Comparison of ENCODE assay signal across 8 cellular contexts in genomic region chr4:133149932-133150642, GRCh38. TPM values are rescaled to one million over a fixed set of nuclear protein-coding genes. Genes with fewer than 3 reads are reported as not detected.
DNase-seq lines count a peak whose midpoint lies in the region; ATAC-seq and TF ChIP-seq lines count a peak whose summit lies in the region.

No MANE protein-coding gene starts in this region.

- H3K4me1 Mint-ChIP-seq in neural crest cell, result peaks cover 70% of the 10 kb centered on the region
- peaks cover 22% of the 10 kb centered on the region for H3K4me1 Mint-ChIP-seq in activated T-helper 1 cell treated with anti-CD3 and anti-CD28 coated beads, Interleukin-12 subunit alpha, Interleukin-12 subunit beta, Interleukin-2, Interleukin-4 antibody, amounts not matched to agents 30 ng/mL and 10 ng/mL and 1 ng/mL, durations not matched to agents 14 hours and 24 hours and 36 hours (ENCODE audit: low read depth)

- no peak for ATAC-seq in GM18909 (IDR thresholded peaks at IDR 0.05; ENCODE audit: poor library complexity, unreplicated experiment)

- DNase-seq in 8988T (peak; percentile 4), GM20000 (ENCODE audit: low spot score) (peak; percentile 13), neural crest cell (ENCODE audit: low read depth, low spot score) (peak; percentile 1), AG08395 (ENCODE audit: low spot score) (no peak)
- no peak for DNase-seq in activated T-helper 1 cell treated with anti-CD3 and anti-CD28 coated beads, Interleukin-12 subunit alpha, Interleukin-12 subunit beta, Interleukin-2, Interleukin-4 antibody, amounts not matched to agents 30 ng/mL and 10 ng/mL and 1 ng/mL, durations not matched to agents 14 hours and 24 hours and 36 hours (ENCODE audit: low spot score)
- no peak for DNase-seq in stimulated activated CD4-positive, alpha-beta T cell treated with anti-CD3 and anti-CD28 coated beads, Interleukin-4, amount 100 ng/mL, for 24 hours

- peak overlapping the region; percentile 46 for H3K4me3 ChIP-seq in ectodermal cell (ENCODE audit: insufficient read depth, low read depth, low read length)

- H3K27me3 Mint-ChIP-seq in neural crest cell (ENCODE audit: low read depth), result peaks cover 74% of the 10 kb centered on the region
- H3K27me3 Mint-ChIP-seq in activated T-helper 1 cell treated with anti-CD3 and anti-CD28 coated beads, Interleukin-12 subunit alpha, Interleukin-12 subunit beta, Interleukin-2, Interleukin-4 antibody, amounts not matched to agents 30 ng/mL and 10 ng/mL and 1 ng/mL, durations not matched to agents 14 hours and 24 hours and 36 hours (ENCODE audit: insufficient read depth), result peaks cover 57% of the 10 kb centered on the region

- H3K9me3 ChIP-seq in ectodermal cell (ENCODE audit: control insufficient read depth, low read length), result no peaks in the 10 kb centered on the region

- 2 to 3% methylated on average over 28 of the region's 28 CpGs for WGBS in ectodermal cell, 2 experiments

- H3K27ac Mint-ChIP-seq in neural crest cell (ENCODE audit: unreplicated experiment), result no peak overlapping the region
- no peak overlapping the region for H3K27ac Mint-ChIP-seq in activated T-helper 1 cell treated with anti-CD3 and anti-CD28 coated beads, Interleukin-12 subunit alpha, Interleukin-12 subunit beta, Interleukin-2, Interleukin-4 antibody, amounts not matched to agents 30 ng/mL and 10 ng/mL and 1 ng/mL, durations not matched to agents 14 hours and 24 hours and 36 hours

- intact Hi-C loops in activated T-helper 1 cell treated with anti-CD3 and anti-CD28 coated beads, Interleukin-12 subunit alpha, Interleukin-12 subunit beta, Interleukin-2, Interleukin-4 antibody, amounts not matched to agents 30 ng/mL and 10 ng/mL and 1 ng/mL, durations not matched to agents 14 hours and 24 hours and 36 hours (cut with micrococcal nuclease), result no loop called here

- H3K27ac ChIP-seq in ectodermal cell (ENCODE audit: insufficient read depth, low read depth, low read length, poor library complexity, severe bottlenecking), result no peak overlapping the region

- H3K36me3 ChIP-seq in ectodermal cell (ENCODE audit: control insufficient read depth, insufficient read depth, low read length), result no peaks in the 10 kb centered on the region

- peaks cover 32% of the 10 kb centered on the region for H3K4me1 ChIP-seq in ectodermal cell (ENCODE audit: control insufficient read depth, insufficient read depth, low read length)

- TF ChIP-seq CTCF in GM20000 (IDR thresholded peaks at IDR 0.05; ENCODE audit: extremely low read depth, missing control alignments) (no peak), neural crest cell (conservative IDR thresholded peaks at IDR 0.05) (no peak)

- H3K27me3 ChIP-seq in ectodermal cell (ENCODE audit: control insufficient read depth, insufficient read depth, low read length, poor library complexity, severe bottlenecking), result peaks cover 85% of the 10 kb centered on the region

- no peaks in the 10 kb centered on the region for H3K9me3 Mint-ChIP-seq in neural crest cell
- H3K9me3 Mint-ChIP-seq in activated T-helper 1 cell treated with anti-CD3 and anti-CD28 coated beads, Interleukin-12 subunit alpha, Interleukin-12 subunit beta, Interleukin-2, Interleukin-4 antibody, amounts not matched to agents 30 ng/mL and 10 ng/mL and 1 ng/mL, durations not matched to agents 14 hours and 24 hours and 36 hours, result no peaks in the 10 kb centered on the region

- peak overlapping the region; percentile 89 for H3K4me3 Mint-ChIP-seq in neural crest cell
- H3K4me3 Mint-ChIP-seq in activated T-helper 1 cell treated with anti-CD3 and anti-CD28 coated beads, Interleukin-12 subunit alpha, Interleukin-12 subunit beta, Interleukin-2, Interleukin-4 antibody, amounts not matched to agents 30 ng/mL and 10 ng/mL and 1 ng/mL, durations not matched to agents 14 hours and 24 hours and 36 hours, result no peak overlapping the region

- no peaks in the 10 kb centered on the region for H3K36me3 Mint-ChIP-seq in neural crest cell (ENCODE audit: low read depth)
- H3K36me3 Mint-ChIP-seq in activated T-helper 1 cell treated with anti-CD3 and anti-CD28 coated beads, Interleukin-12 subunit alpha, Interleukin-12 subunit beta, Interleukin-2, Interleukin-4 antibody, amounts not matched to agents 30 ng/mL and 10 ng/mL and 1 ng/mL, durations not matched to agents 14 hours and 24 hours and 36 hours (ENCODE audit: low read depth), result no peaks in the 10 kb centered on the region

RNA-seq across cellular contexts. Expression of gene PCDH10, which starts 1.0 kb away (rescaled TPM):
- polyA plus RNA-seq in ectodermal cell (2013, experiment 1 of 4), result 10.5 TPM
- 10.5 TPM for polyA plus RNA-seq in ectodermal cell (2013, experiment 2 of 4)
- polyA plus RNA-seq in ectodermal cell (2013, experiment 3 of 4), result 7.4 TPM
- 8.4 TPM for polyA plus RNA-seq in ectodermal cell (2013, experiment 4 of 4)
- 3.7 and 3.8 TPM in 2 replicates for total RNA-seq in neural crest cell
- not detected in 2 replicates for total RNA-seq in activated T-helper 1 cell treated with anti-CD3 and anti-CD28 coated beads, Interleukin-12 subunit alpha, Interleukin-12 subunit beta, Interleukin-2, Interleukin-4 antibody, amounts not matched to agents 30 ng/mL and 10 ng/mL and 1 ng/mL, durations not matched to agents 14 hours and 24 hours and 36 hours

Comparison
In these comparisons a context has a peak if more than half of its experiments do, and no peak if none do; other contexts are left out.
1. DNase-seq: peak in 8988T (single experiment), GM20000 (single experiment) and neural crest cell (single experiment); none in AG08395 (single experiment), activated T-helper 1 cell treated with anti-CD3 and anti-CD28 coated beads, Interleukin-12 subunit alpha, Interleukin-12 subunit beta, Interleukin-2, Interleukin-4 antibody, amounts not matched to agents 30 ng/mL and 10 ng/mL and 1 ng/mL, durations not matched to agents 14 hours and 24 hours and 36 hours (single experiment) and stimulated activated CD4-positive, alpha-beta T cell treated with anti-CD3 and anti-CD28 coated beads, Interleukin-4, amount 100 ng/mL, for 24 hours (single experiment).